8 cellular contexts compared by ENCODE assay signal in genomic region chr20:651713-652610, GRCh38. TPM values are rescaled to one million over a fixed set of nuclear protein-coding genes. Genes with fewer than 3 reads are reported as not detected.
DNase-seq lines count a peak whose midpoint lies in the region; ATAC-seq and TF ChIP-seq lines count a peak whose summit lies in the region.

No MANE protein-coding gene starts in this region.

- intact Hi-C loops in Right ventricle myocardium superior (cut with DNase I) = loop anchor here (5.0 kb wide), 1 partner anchor 75 kb away; no protein-coding TSS in a partner anchor
- intact Hi-C loops in Right ventricle myocardium inferior (cut with DNase I) = loop anchor here (2.0 to 5.0 kb wide), 3 partner anchors 77 to 305 kb away; partner anchors contain the start of genes CSNK2A1 and NRSN2
- intact Hi-C loops in left colon (cut with DNase I, micrococcal nuclease) = loop anchor here in 1 of 2 donors (10.0 kb wide), 1 partner anchor 107 kb away; the partner anchor contains the start of gene CSNK2A1

- DNase-seq in Right ventricle myocardium superior = peak; percentile 40
- no peak for DNase-seq in Right ventricle myocardium inferior (ENCODE audit: missing footprints)
- peak; percentile 35 for DNase-seq in adipocyte (ENCODE audit: low read depth)
- peak in 1 of 2 donors; percentile 18 for DNase-seq in left colon
- DNase-seq in GM13976 (ENCODE audit: low spot score) = no peak
- no peak for DNase-seq in DMS 273 (lab: John Stamatoyannopoulos, UW; ENCODE audit: unreplicated experiment)

- peak overlapping the region; percentile 74 for H3K27ac ChIP-seq in temporal lobe (ENCODE audit: low read depth, low read length)

- peak; percentile 24 for ATAC-seq in Right ventricle myocardium superior (ENCODE audit: poor library complexity)
- ATAC-seq in Right ventricle myocardium inferior = no peak
- ATAC-seq in left colon = peak; percentile 15
- no peak for ATAC-seq in GM21786 (IDR thresholded peaks at IDR 0.05; ENCODE audit: unreplicated experiment)

- H3K27me3 ChIP-seq in adipocyte (replicated peaks; ENCODE audit: control insufficient read depth, insufficient read depth, low read length) = no peaks in the 10 kb centered on the region

- in situ Hi-C loops in GM13976 (cut with MboI; ENCODE audit: low sequenced_read_pairs, unreplicated experiment) = no loop called here

- no peak for TF ChIP-seq CTCF in GM13976 (IDR thresholded peaks at IDR 0.05; ENCODE audit: borderline replicate concordance, control extremely low read depth, extremely low read depth, insufficient read depth, missing control alignments)

- H3K4me1 ChIP-seq in adipocyte (ENCODE audit: control insufficient read depth, insufficient read depth, low read length) = peaks cover 26% of the 10 kb centered on the region

- H3K9ac ChIP-seq in adipocyte (ENCODE audit: low read length) = peak overlapping the region; percentile 94

- H3K9me3 ChIP-seq in adipocyte (ENCODE audit: control insufficient read depth, low read length) = no peaks in the 10 kb centered on the region

- H3K36me3 ChIP-seq in adipocyte (ENCODE audit: control insufficient read depth, insufficient read depth, low read length, severe bottlenecking) = peaks cover 39% of the 10 kb centered on the region

- H3K4me3 ChIP-seq in adipocyte (ENCODE audit: low read length) = peak overlapping the region; percentile 99

RNA-seq across cellular contexts. Expression of gene SRXN1, which starts 1.0 kb away (rescaled TPM):
- 47.6 TPM for total RNA-seq in Right ventricle myocardium superior
- 40.4 TPM for total RNA-seq in Right ventricle myocardium inferior
- total RNA-seq in left colon = 10 to 100 TPM; 21.1 to 21.9 TPM
- 8.9 TPM for total RNA-seq in temporal lobe

RNA-seq across cellular contexts. Expression of gene SCRT2, which starts 23.6 kb away (rescaled TPM):
- not detected for total RNA-seq in Right ventricle myocardium superior
- not detected for total RNA-seq in Right ventricle myocardium inferior
- total RNA-seq in left colon = not detected
- 4.7 TPM for total RNA-seq in temporal lobe

RNA-seq across cellular contexts. Expression of gene TCF15, which starts 41.9 kb away (rescaled TPM):
- 13.4 TPM for total RNA-seq in Right ventricle myocardium superior
- total RNA-seq in Right ventricle myocardium inferior = 13.1 TPM
- total RNA-seq in left colon = under 1 TPM in 1 of 2 donors, not detected in 1; 0.22 TPM
- 0.49 TPM for total RNA-seq in temporal lobe

Comparison
In these comparisons a context has a peak if more than half of its experiments do, and no peak if none do; other contexts are left out.
1. ATAC-seq: peak in Right ventricle myocardium superior (single experiment) and left colon (single experiment); none in Right ventricle myocardium inferior (single experiment) and GM21786 (single experiment).
2. DNase-seq: peak in Right ventricle myocardium superior (single experiment) and adipocyte (single experiment); none in Right ventricle myocardium inferior (single experiment), GM13976 (single experiment) and DMS 273 (single experiment).